ENCODE assay signal across 13 cellular contexts in the genomic region with DNA sequence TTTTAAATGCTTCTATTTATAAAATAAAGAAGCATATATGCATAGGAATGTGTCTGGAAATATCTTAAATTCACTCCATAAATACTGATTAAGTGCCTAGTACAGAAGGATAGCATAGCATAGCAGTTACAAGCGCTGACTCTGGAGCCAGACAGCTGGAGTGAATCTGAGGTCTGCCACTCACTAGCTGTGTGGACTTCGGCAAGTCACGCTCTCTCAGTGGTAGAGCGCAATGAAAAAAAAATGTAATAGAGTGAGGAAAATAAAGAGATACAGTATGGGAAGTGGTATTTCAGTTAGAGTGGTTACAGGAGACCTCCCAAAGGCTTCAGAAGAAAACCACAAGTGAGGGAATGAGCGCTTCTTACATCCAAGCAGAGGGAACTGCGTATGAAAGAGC.
"Had no signal": no experiment of that assay in that cellular context is flagged by ENCODE, and none has a peak within 500 bp of the region (broad histone marks: within the 10 kb centered on the region; RNA-seq: fewer than 3 reads in every experiment).

No MANE protein-coding gene starts in this region.

- H3K27ac ChIP-seq: brain microvascular endothelial cell, epithelial cell of prostate, sigmoid colon had no signal

- H3K9me3 ChIP-seq: mucosa of descending colon, sigmoid colon had no signal

- H3K27me3 ChIP-seq: brain microvascular endothelial cell, sigmoid colon had no signal

- FAIRE-seq: TTC549 had no signal

- H3K36me3 ChIP-seq: brain microvascular endothelial cell, sigmoid colon had no signal

- ATAC-seq: activated T-cell treated with anti-CD3 and anti-CD28 coated beads, Interleukin-2, amount 50 U/mL, for 4 hours; effector memory CD8-positive, alpha-beta T cell; left cardiac atrium; mucosa of descending colon; natural killer cell had no signal

- DNase-seq: activated effector memory CD4-positive, alpha-beta T cell treated with anti-CD3 and anti-CD28 coated beads, Interleukin-2, amount 50 U/mL, for 16 hours; activated T-cell treated with anti-CD3 and anti-CD28 coated beads, Interleukin-2, amount 50 U/mL, for 4 hours; brain microvascular endothelial cell; effector memory CD8-positive, alpha-beta T cell; left cardiac atrium; mucosa of descending colon; natural killer cell; occipital lobe; sigmoid colon; stimulated activated CD4-positive, alpha-beta T cell treated with anti-CD3 and anti-CD28 coated beads, Interleukin-12 subunit alpha, Interleukin-12 subunit beta, amount 100 ng/mL, for 4 hours; stimulated activated naive CD4-positive, alpha-beta T cell treated with Interleukin-2 at 50 U/mL for 16 hours had no signal

- H3K4me3 ChIP-seq: mucosa of descending colon, sigmoid colon had no signal
